Comparison of ENCODE assay signal across 8 cellular contexts in genomic region chr11:46930089-46930488, GRCh38. TPM values are rescaled to one million over a fixed set of nuclear protein-coding genes. Genes with fewer than 3 reads are reported as not detected.
DNase-seq lines count a peak whose midpoint lies in the region; ATAC-seq and TF ChIP-seq lines count a peak whose summit lies in the region.
"Had no signal": no experiment of that assay in that cellular context is flagged by ENCODE, and none has a peak within 500 bp of the region (broad histone marks: within the 10 kb centered on the region; RNA-seq: fewer than 3 reads in every experiment).

No MANE protein-coding gene starts in this region.

- no peak overlapping the region for H3K4ac ChIP-seq in mesendoderm (ENCODE audit: low read depth, low read length)

- DNase-seq in EL = peak; percentile 29
- DNase-seq in MG63 = peak; percentile 26
- DNase-seq in body of pancreas = peak; percentile 40 to 78 (median 53)
- DNase-seq in mesendoderm = peak; percentile 39
- no peak for DNase-seq in HAP-1 (ENCODE audit: low spot score in 2 of 2)
- DNase-seq in cerebellar nuclear complex (lab: John Stamatoyannopoulos, UW) = no peak
- DNase-seq in hippocampal formation (lab: John Stamatoyannopoulos, UW) = no peak
- DNase-seq: SJCRH30 had no signal

- H3K27me3 ChIP-seq in MG63 = no peaks in the 10 kb centered on the region
- H3K27me3 ChIP-seq in body of pancreas = no peaks in the 10 kb centered on the region
- no peaks in the 10 kb centered on the region for H3K27me3 ChIP-seq in mesendoderm (ENCODE audit: insufficient read depth, low read length, poor library complexity)
- H3K27me3 ChIP-seq in HAP-1 (ENCODE audit: low read depth) = 0 out of 2 replicates have a peak, but pooled peaks cover 2% of the 10 kb centered on the region
- H3K27me3 ChIP-seq: SJCRH30 had no signal

- peak; percentile 96 for ATAC-seq in body of pancreas

- no peak for TF ChIP-seq POLR2A in body of pancreas (IDR thresholded peaks at IDR 0.05)

- intact Hi-C loops in body of pancreas (cut with DNase I) = no loop called here

- 90 to 96% methylated on average over 1 of the region's 1 CpG for WGBS in body of pancreas, 2 donors
- no CpG with 5 or more reads among the region's 1 CpG for WGBS in mesendoderm (ENCODE audit: extremely low coverage, insufficient coverage, low lambda C conversion rate)

- H4K8ac ChIP-seq in mesendoderm (ENCODE audit: low read depth, low read length) = no peak overlapping the region

- H2BK5ac ChIP-seq in mesendoderm (ENCODE audit: low read length) = no peak overlapping the region

- no peak overlapping the region for H2BK120ac ChIP-seq in mesendoderm (ENCODE audit: low read depth, low read length)

- in situ Hi-C loops in HAP-1 (cut with MboI; ENCODE audit: low sequenced_read_pairs) = no loop called here

- H3K9ac ChIP-seq in mesendoderm (ENCODE audit: low read length) = no peak overlapping the region

- no peaks in the 10 kb centered on the region for H3K79me1 ChIP-seq in mesendoderm (ENCODE audit: low read length)

- H2BK15ac ChIP-seq in mesendoderm (replicated peaks; ENCODE audit: low read depth) = no peak overlapping the region

- no peak for TF ChIP-seq CTCF in body of pancreas (IDR thresholded peaks at IDR 0.05)

- H3K4me1 ChIP-seq in body of pancreas = peaks cover 9% of the 10 kb centered on the region
- H3K4me1 ChIP-seq in mesendoderm (ENCODE audit: control insufficient read depth, low read depth, low read length) = no peaks in the 10 kb centered on the region
- H3K4me1 ChIP-seq in HAP-1 = no peaks in the 10 kb centered on the region
- H3K4me1 ChIP-seq: SJCRH30 had no signal

- H3K36me3 ChIP-seq in MG63 = no peaks in the 10 kb centered on the region
- H3K36me3 ChIP-seq in body of pancreas (replicated peaks in 1 of 2; ENCODE audit: insufficient read depth in 1 of 2, low read depth in 2 of 2) = no peaks in the 10 kb centered on the region
- H3K36me3 ChIP-seq in mesendoderm (ENCODE audit: control insufficient read depth, insufficient read depth, low read length) = no peaks in the 10 kb centered on the region
- no peaks in the 10 kb centered on the region for H3K36me3 ChIP-seq in HAP-1 (replicated peaks)
- H3K36me3 ChIP-seq: SJCRH30 had no signal

- H3K9me3 ChIP-seq in MG63 = no peaks in the 10 kb centered on the region
- no peaks in the 10 kb centered on the region for H3K9me3 ChIP-seq in body of pancreas
- peaks cover 12% of the 10 kb centered on the region for H3K9me3 ChIP-seq in HAP-1

- H3K4me3 ChIP-seq in MG63 = no peak overlapping the region
- no peak overlapping the region for H3K4me3 ChIP-seq in body of pancreas
- no peak overlapping the region for H3K4me3 ChIP-seq in mesendoderm (ENCODE audit: low read length)
- no peak overlapping the region for H3K4me3 ChIP-seq in HAP-1
- H3K4me3 ChIP-seq: SJCRH30 had no signal

- no peak overlapping the region for H3K4me2 ChIP-seq in mesendoderm (ENCODE audit: low read length)

- H4K5ac ChIP-seq in mesendoderm (ENCODE audit: low read length) = no peak overlapping the region

- no peak overlapping the region for H2AK5ac ChIP-seq in mesendoderm (ENCODE audit: low read length)

- no peak overlapping the region for H3K23ac ChIP-seq in mesendoderm (ENCODE audit: low read length)

- H3K18ac ChIP-seq in mesendoderm (ENCODE audit: low read length) = no peak overlapping the region

- H3K56ac ChIP-seq in mesendoderm (ENCODE audit: low read length) = no peak overlapping the region

- H3K27ac ChIP-seq in body of pancreas (peak overlapping the region in 2 of 4 donors; percentile 58 to 71), mesendoderm (ENCODE audit: low read depth, low read length) (no peak overlapping the region)
- H3K27ac ChIP-seq: SJCRH30 had no signal

- H3K79me2 ChIP-seq in mesendoderm (ENCODE audit: control insufficient read depth, insufficient read depth, low read length) = no peaks in the 10 kb centered on the region

RNA-seq across cellular contexts. Expression of gene CSTPP1, which starts 6.5 kb away (rescaled TPM):
- total RNA-seq in MG63 (2014; rRNA removed; shearing (Covaris generic); ENCODE audit: low replicate concordance) = 1.6 and 5.2 TPM in 2 replicates
- 10 to 100 TPM; 11.2 to 13.2 TPM for total RNA-seq in body of pancreas
- polyA plus RNA-seq in mesendoderm (2013, experiment 1 of 2) = 15.5 TPM
- polyA plus RNA-seq in mesendoderm (2013, experiment 2 of 2) = 16.1 TPM

RNA-seq across cellular contexts. Expression of gene LRP4, which starts 11.7 kb away (rescaled TPM):
- total RNA-seq in MG63 (2014; rRNA removed; shearing (Covaris generic); ENCODE audit: low replicate concordance) = 0.03 TPM in 1 of 2 replicates, not detected in the other
- 10 to 100 TPM; 10.6 to 20.4 TPM for total RNA-seq in body of pancreas
- 14.5 TPM for polyA plus RNA-seq in mesendoderm (2013, experiment 1 of 2)
- polyA plus RNA-seq in mesendoderm (2013, experiment 2 of 2) = 13.3 TPM

Comparison
In these comparisons a context has a peak if more than half of its experiments do, and no peak if none do; other contexts are left out.
1. DNase-seq: peak in EL (single experiment), MG63 (single experiment), body of pancreas (4 of 4) and mesendoderm (single experiment); none in HAP-1 (0 of 2), cerebellar nuclear complex (0 of 2) and hippocampal formation (0 of 2).
2. RNA of gene LRP4, which starts 11.7 kb away (total RNA-seq): 10.6 to 20.4 TPM in body of pancreas; 0.03 TPM in MG63; every median in the first group is over 10 times any median in the second.